1 cellular context compared by ENCODE assay signal in genomic region chr12:112937741-112938719, GRCh38.
TF ChIP-seq lines count a peak whose summit lies in the region.

Gene OAS3, plus strand, starts transcription at chr12:112938474. Its CDS starts 57 bp downstream, at chr12:112938531.

TF ChIP-seq in HepG2, 621 proteins besides CTCF, POLR2A, EP300 and RAD21 (continued from another document and continues in another):
- TF ChIP-seq POGK (CRISPR knock-in tag; conservative IDR thresholded peaks at IDR 0.05) = 0 out of 2 replicates have a peak, but pooled peaks have one; percentile 25
- TF ChIP-seq E2F5 (CRISPR knock-in tag; conservative IDR thresholded peaks at IDR 0.05) = peak; percentile 86
- TF ChIP-seq ZNF761 (CRISPR knock-in tag; conservative IDR thresholded peaks at IDR 0.05) = peak; percentile 75; the same call in 1 of the 2 replicates
- TF ChIP-seq STAG1 (CRISPR knock-in tag; IDR thresholded peaks at IDR 0.05) = peak; percentile 25
- peak; percentile 55; the same call in 1 of the 2 replicates for TF ChIP-seq MAX (IDR thresholded peaks at IDR 0.05)
- TF ChIP-seq ZNF883 (CRISPR knock-in tag; IDR thresholded peaks at IDR 0.05; ENCODE audit: not compliant biosample characterization) = peak; percentile 60
- peak; percentile 91 for TF ChIP-seq ASH2L (IDR thresholded peaks at IDR 0.05; ENCODE audit: insufficient read length, low read depth, low read length)
- no peak for TF ChIP-seq ZFP62 (CRISPR knock-in tag; IDR thresholded peaks at IDR 0.05)
- TF ChIP-seq ZNF782 (CRISPR knock-in tag; IDR thresholded peaks at IDR 0.05; ENCODE audit: borderline replicate concordance) = peak; percentile 4; the same call in 1 of the 2 replicates
- TF ChIP-seq TEAD2 (CRISPR knock-in tag; IDR thresholded peaks at IDR 0.05) = no peak
- TF ChIP-seq SIN3B (IDR thresholded peaks at IDR 0.05; ENCODE audit: low read length) = 0 out of 2 replicates have a peak, but pooled peaks have one; percentile 20
- peak; percentile 7; the same call in 1 of the 2 replicates for TF ChIP-seq ZNF768 (CRISPR knock-in tag; IDR thresholded peaks at IDR 0.05)
- TF ChIP-seq LCORL (IDR thresholded peaks at IDR 0.05) = no peak
- peak; percentile 70 for TF ChIP-seq LCORL (CRISPR knock-in tag; IDR thresholded peaks at IDR 0.05)
- TF ChIP-seq ZNF3 (CRISPR knock-in tag; IDR thresholded peaks at IDR 0.05) = no peak
- 0 out of 2 replicates have a peak, but pooled peaks have one; percentile 26 for TF ChIP-seq ZNF441 (CRISPR knock-in tag; IDR thresholded peaks at IDR 0.05; ENCODE audit: borderline replicate concordance)
- no peak for TF ChIP-seq ZNF121 (CRISPR knock-in tag; IDR thresholded peaks at IDR 0.05)
- peak; percentile 85; the same call in 1 of the 2 replicates for TF ChIP-seq TFDP1 (CRISPR knock-in tag; IDR thresholded peaks at IDR 0.05; ENCODE audit: borderline replicate concordance)
- peak; percentile 80 for TF ChIP-seq ELF3 (CRISPR knock-in tag; IDR thresholded peaks at IDR 0.05)
- peak; percentile 52; the same call in 1 of the 2 replicates for TF ChIP-seq BORCS8-MEF2B (CRISPR knock-in tag; IDR thresholded peaks at IDR 0.05)
- peak; percentile 42; the same call in 1 of the 2 replicates for TF ChIP-seq GLI4 (CRISPR knock-in tag; IDR thresholded peaks at IDR 0.05; ENCODE audit: borderline replicate concordance)
- TF ChIP-seq ZNF256 (CRISPR knock-in tag; conservative IDR thresholded peaks at IDR 0.05) = 0 out of 2 replicates have a peak, but pooled peaks have one; percentile 44
- TF ChIP-seq ZNF724P (CRISPR knock-in tag; IDR thresholded peaks at IDR 0.05; ENCODE audit: borderline replicate concordance) = no peak
- TF ChIP-seq ZNF33B (CRISPR knock-in tag; IDR thresholded peaks at IDR 0.05) = 0 out of 2 replicates have a peak, but pooled peaks have one; percentile 63
- no peak for TF ChIP-seq ZNF101 (CRISPR knock-in tag; IDR thresholded peaks at IDR 0.05; ENCODE audit: borderline replicate concordance, low read depth)
- TF ChIP-seq NONO (IDR thresholded peaks at IDR 0.05) = no peak
- TF ChIP-seq NONO (CRISPR knock-in tag; conservative IDR thresholded peaks at IDR 0.05) = peak; percentile 52; the same call in 1 of the 2 replicates
- peak; percentile 67; the same call in 1 of the 2 replicates for TF ChIP-seq DMAP1 (CRISPR knock-in tag; IDR thresholded peaks at IDR 0.05)
- peak; percentile 41; the same call in 1 of the 2 replicates for TF ChIP-seq CEBPB (IDR thresholded peaks at IDR 0.05; ENCODE audit: borderline replicate concordance, low read depth, low read length)
- peak; percentile 76; the same call in 1 of the 2 replicates for TF ChIP-seq ZNF34 (CRISPR knock-in tag; IDR thresholded peaks at IDR 0.05; ENCODE audit: borderline replicate concordance)
- TF ChIP-seq MAF1 (CRISPR knock-in tag; IDR thresholded peaks at IDR 0.05; ENCODE audit: borderline replicate concordance) = no peak
- TF ChIP-seq FOXK1 (CRISPR knock-in tag; IDR thresholded peaks at IDR 0.05; ENCODE audit: borderline replicate concordance, low read depth) = 0 out of 2 replicates have a peak, but pooled peaks have one; percentile 29
- 0 out of 2 replicates have a peak, but pooled peaks have one; percentile 28 for TF ChIP-seq KLF6 (CRISPR knock-in tag; IDR thresholded peaks at IDR 0.05)
- TF ChIP-seq ZBTB2 (CRISPR knock-in tag; IDR thresholded peaks at IDR 0.05; ENCODE audit: low read depth) = no peak
- TF ChIP-seq TARDBP (CRISPR knock-in tag; IDR thresholded peaks at IDR 0.05) = peak; percentile 51
- peak; percentile 80 for TF ChIP-seq HNRNPLL (IDR thresholded peaks at IDR 0.05; ENCODE audit: low read depth, low read length, poor library complexity, severe bottlenecking)
- peak; percentile 32; the same call in 1 of the 2 replicates for TF ChIP-seq PHF21A (CRISPR knock-in tag; IDR thresholded peaks at IDR 0.05)
- peak; percentile 27 for TF ChIP-seq AGO2 (optimal IDR thresholded peaks at IDR 0.05; ENCODE audit: low read depth, low read length)
- TF ChIP-seq ELF1 (CRISPR knock-in tag; IDR thresholded peaks at IDR 0.05) = peak; percentile 92
- TF ChIP-seq FOSL2 (CRISPR knock-in tag; IDR thresholded peaks at IDR 0.05) = no peak
- TF ChIP-seq ZSCAN12 (CRISPR knock-in tag; IDR thresholded peaks at IDR 0.05) = no peak
- no peak for TF ChIP-seq ZNF207 (IDR thresholded peaks at IDR 0.05; ENCODE audit: borderline replicate concordance)
- 0 out of 2 replicates have a peak, but pooled peaks have one; percentile 26 for TF ChIP-seq SIX4 (CRISPR knock-in tag; IDR thresholded peaks at IDR 0.05)
- TF ChIP-seq THYN1 (CRISPR knock-in tag; IDR thresholded peaks at IDR 0.05; ENCODE audit: borderline replicate concordance, low read depth) = no peak
- TF ChIP-seq ZNF879 (CRISPR knock-in tag; IDR thresholded peaks at IDR 0.05) = no peak
- TF ChIP-seq ZNF230 (CRISPR knock-in tag; IDR thresholded peaks at IDR 0.05) = no peak
- TF ChIP-seq IRF2 (CRISPR knock-in tag; IDR thresholded peaks at IDR 0.05) = peak; percentile 100
- no peak for TF ChIP-seq ZSCAN22 (CRISPR knock-in tag; IDR thresholded peaks at IDR 0.05)
- TF ChIP-seq SALL1 (CRISPR knock-in tag; IDR thresholded peaks at IDR 0.05) = peak; percentile 74
- 0 out of 2 replicates have a peak, but pooled peaks have one; percentile 9 for TF ChIP-seq ZNF646 (CRISPR knock-in tag; IDR thresholded peaks at IDR 0.05)
- no peak for TF ChIP-seq ZNF776 (CRISPR knock-in tag; IDR thresholded peaks at IDR 0.05)
- TF ChIP-seq TP53 (CRISPR knock-in tag; conservative IDR thresholded peaks at IDR 0.05) = 0 out of 2 replicates have a peak, but pooled peaks have one; percentile 32
- peak; percentile 86 for TF ChIP-seq HDAC1 (CRISPR knock-in tag; IDR thresholded peaks at IDR 0.05)
- TF ChIP-seq DR1 (CRISPR knock-in tag; IDR thresholded peaks at IDR 0.05) = peak; percentile 31; the same call in 1 of the 2 replicates
- TF ChIP-seq AKNA (CRISPR knock-in tag; IDR thresholded peaks at IDR 0.05; ENCODE audit: borderline replicate concordance) = no peak
- peak; percentile 63; the same call in 1 of the 2 replicates for TF ChIP-seq ZNF331 (CRISPR knock-in tag; IDR thresholded peaks at IDR 0.05)
